ENCODE assay signal across 1 cellular context in the genomic region with DNA sequence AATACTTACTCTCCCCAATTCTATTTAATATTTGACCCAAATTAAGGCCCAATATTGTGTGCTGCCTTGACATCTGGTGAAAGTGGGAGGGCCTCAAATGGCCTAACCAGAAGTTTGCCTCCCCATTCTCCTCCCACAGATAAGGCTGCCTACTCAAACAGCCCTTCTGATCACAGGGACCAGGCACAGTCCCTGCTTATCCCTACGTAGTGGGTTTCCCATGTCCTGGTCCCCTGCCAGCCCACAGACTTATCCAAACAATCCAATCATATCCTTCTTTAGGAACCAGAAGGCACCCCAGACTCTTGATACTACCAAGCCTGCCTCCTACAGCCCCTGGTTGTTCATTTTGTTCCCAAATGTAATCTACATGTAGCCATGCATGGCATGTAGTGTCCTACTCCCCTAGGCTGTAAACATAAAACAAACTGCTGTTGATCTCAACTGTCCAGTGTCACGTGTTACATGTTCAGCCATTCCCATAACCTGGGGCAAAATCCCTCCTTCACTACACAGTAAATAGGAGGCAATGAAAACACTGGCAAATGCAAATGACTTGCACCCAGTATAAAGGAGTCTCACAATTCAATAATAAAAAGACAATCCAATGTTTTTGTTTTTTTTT.
A peak's percentile ranks its signal among the peaks of the same experiment; 100 is the strongest.
TF ChIP-seq lines count a peak whose summit lies in the region.

No MANE protein-coding gene starts in this region.

TF ChIP-seq in HepG2, 621 proteins besides CTCF, POLR2A, EP300 and RAD21:
- TF ChIP-seq, protein P1, sequence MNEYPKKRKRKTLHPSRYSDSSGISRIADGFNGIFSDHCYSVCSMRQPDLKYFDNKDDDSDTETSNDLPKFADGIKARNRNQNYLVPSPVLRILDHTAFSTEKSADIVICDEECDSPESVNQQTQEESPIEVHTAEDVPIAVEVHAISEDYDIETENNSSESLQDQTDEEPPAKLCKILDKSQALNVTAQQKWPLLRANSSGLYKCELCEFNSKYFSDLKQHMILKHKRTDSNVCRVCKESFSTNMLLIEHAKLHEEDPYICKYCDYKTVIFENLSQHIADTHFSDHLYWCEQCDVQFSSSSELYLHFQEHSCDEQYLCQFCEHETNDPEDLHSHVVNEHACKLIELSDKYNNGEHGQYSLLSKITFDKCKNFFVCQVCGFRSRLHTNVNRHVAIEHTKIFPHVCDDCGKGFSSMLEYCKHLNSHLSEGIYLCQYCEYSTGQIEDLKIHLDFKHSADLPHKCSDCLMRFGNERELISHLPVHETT (CRISPR knock-in tag; conservative IDR thresholded peaks at IDR 0.05): no peak
- TF ChIP-seq, protein P2, sequence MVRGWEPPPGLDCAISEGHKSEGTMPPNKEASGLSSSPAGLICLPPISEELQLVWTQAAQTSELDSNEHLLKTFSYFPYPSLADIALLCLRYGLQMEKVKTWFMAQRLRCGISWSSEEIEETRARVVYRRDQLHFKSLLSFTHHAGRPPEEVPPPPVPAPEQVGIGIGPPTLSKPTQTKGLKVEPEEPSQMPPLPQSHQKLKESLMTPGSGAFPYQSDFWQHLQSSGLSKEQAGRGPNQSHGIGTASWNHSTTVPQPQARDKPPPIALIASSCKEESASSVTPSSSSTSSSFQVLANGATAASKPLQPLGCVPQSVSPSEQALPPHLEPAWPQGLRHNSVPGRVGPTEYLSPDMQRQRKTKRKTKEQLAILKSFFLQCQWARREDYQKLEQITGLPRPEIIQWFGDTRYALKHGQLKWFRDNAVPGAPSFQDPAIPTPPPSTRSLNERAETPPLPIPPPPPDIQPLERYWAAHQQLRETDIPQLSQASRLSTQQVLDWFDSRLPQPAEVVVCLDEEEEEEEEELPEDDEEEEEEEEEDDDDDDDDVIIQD (CRISPR knock-in tag; IDR thresholded peaks at IDR 0.05; ENCODE audit: low read depth): no peak
- peak; percentile 3 for TF ChIP-seq HNRNPK (IDR thresholded peaks at IDR 0.05; ENCODE audit: low read depth, low read length, poor library complexity, severe bottlenecking)
- peak; percentile 26 for TF ChIP-seq RBM22 (optimal IDR thresholded peaks at IDR 0.05; ENCODE audit: low read length)
- TF ChIP-seq ZNF331 (CRISPR knock-in tag; IDR thresholded peaks at IDR 0.05): no peak
- TF ChIP-seq, protein P3, sequence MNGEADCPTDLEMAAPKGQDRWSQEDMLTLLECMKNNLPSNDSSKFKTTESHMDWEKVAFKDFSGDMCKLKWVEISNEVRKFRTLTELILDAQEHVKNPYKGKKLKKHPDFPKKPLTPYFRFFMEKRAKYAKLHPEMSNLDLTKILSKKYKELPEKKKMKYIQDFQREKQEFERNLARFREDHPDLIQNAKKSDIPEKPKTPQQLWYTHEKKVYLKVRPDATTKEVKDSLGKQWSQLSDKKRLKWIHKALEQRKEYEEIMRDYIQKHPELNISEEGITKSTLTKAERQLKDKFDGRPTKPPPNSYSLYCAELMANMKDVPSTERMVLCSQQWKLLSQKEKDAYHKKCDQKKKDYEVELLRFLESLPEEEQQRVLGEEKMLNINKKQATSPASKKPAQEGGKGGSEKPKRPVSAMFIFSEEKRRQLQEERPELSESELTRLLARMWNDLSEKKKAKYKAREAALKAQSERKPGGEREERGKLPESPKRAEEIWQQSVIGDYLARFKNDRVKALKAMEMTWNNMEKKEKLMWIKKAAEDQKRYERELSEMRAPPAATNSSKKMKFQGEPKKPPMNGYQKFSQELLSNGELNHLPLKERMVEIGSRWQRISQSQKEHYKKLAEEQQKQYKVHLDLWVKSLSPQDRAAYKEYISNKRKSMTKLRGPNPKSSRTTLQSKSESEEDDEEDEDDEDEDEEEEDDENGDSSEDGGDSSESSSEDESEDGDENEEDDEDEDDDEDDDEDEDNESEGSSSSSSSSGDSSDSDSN (CRISPR knock-in tag; IDR thresholded peaks at IDR 0.05): no peak
- TF ChIP-seq SP2 (CRISPR knock-in tag; IDR thresholded peaks at IDR 0.05): no peak
- TF ChIP-seq ZNF660 (CRISPR knock-in tag; IDR thresholded peaks at IDR 0.05; ENCODE audit: borderline replicate concordance, low read depth): no peak
- TF ChIP-seq ZKSCAN1 (IDR thresholded peaks at IDR 0.05; ENCODE audit: low read length): no peak
- TF ChIP-seq STAG1 (CRISPR knock-in tag; IDR thresholded peaks at IDR 0.05): no peak
- TF ChIP-seq NPAS2 (CRISPR knock-in tag; IDR thresholded peaks at IDR 0.05; ENCODE audit: borderline replicate concordance): no peak
- TF ChIP-seq PHF20 (CRISPR knock-in tag; IDR thresholded peaks at IDR 0.05): no peak
- TF ChIP-seq EHMT2 (IDR thresholded peaks at IDR 0.05; ENCODE audit: borderline replicate concordance, low read depth, low read length): no peak
- TF ChIP-seq KLF12 (CRISPR knock-in tag; IDR thresholded peaks at IDR 0.05; ENCODE audit: borderline replicate concordance): no peak
- no peak for TF ChIP-seq PAWR (CRISPR knock-in tag; IDR thresholded peaks at IDR 0.05; ENCODE audit: borderline replicate concordance)
- no peak for TF ChIP-seq HDAC1 (CRISPR knock-in tag; IDR thresholded peaks at IDR 0.05)
- TF ChIP-seq, protein P4, sequence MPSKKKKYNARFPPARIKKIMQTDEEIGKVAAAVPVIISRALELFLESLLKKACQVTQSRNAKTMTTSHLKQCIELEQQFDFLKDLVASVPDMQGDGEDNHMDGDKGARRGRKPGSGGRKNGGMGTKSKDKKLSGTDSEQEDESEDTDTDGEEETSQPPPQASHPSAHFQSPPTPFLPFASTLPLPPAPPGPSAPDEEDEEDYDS (CRISPR knock-in tag; IDR thresholded peaks at IDR 0.05): no peak
